Comparison of ENCODE assay signal across 8 cellular contexts in the genomic region with DNA sequence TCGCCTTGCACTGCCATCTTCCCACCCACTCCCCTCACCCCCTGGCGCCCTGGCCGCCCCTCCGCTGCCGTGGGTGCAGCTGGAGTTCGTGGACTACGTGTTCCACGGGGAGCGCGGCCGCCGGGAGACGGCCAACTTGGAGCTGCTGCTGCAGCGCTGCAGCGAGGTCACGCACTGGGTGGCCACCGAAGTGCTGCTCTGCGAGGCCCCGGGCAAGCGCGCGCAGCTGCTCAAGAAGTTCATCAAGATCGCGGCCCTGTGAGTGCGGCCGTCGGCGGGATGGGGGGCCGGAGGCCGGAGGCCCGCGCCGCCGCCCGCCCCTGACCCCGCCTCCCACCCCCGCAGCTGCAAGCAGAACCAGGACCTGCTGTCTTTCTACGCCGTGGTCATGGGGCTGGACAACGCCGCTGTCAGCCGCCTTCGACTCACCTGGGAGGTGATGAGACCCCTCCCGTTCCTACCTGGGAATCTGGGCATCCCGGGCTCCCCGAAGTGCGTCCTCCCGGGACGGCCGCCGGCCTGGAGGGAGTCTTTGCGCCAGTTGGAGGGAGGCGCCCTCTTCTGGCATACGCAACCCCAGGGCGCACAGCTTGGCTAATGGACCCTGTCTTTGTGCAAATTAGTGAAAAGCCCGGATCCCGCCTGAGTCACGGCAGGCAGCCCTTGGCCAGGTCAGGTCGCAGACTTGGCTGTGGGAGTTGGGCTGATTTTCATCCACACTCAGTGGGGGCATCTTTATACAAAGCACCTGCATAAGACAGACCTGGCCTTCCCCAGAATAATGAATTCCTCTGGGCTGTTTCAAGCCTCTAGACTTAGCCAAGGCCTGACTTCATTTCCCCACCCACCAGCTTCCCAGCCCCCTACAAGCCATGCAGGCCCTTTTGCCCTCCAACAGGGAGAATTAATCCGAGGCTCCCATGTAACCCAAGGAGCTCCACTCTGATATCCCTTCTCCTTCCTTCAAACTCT. TPM values are rescaled to one million over a fixed set of nuclear protein-coding genes. Genes with fewer than 3 reads are reported as not detected.
A peak's percentile ranks its signal among the peaks of the same experiment; 100 is the strongest.
DNase-seq lines count a peak whose midpoint lies in the region; ATAC-seq and TF ChIP-seq lines count a peak whose summit lies in the region.

No MANE protein-coding gene starts in this region.

- in situ Hi-C loops in GM18951 (cut with MboI; ENCODE audit: low sequenced_read_pairs, unreplicated experiment): no loop called here

- intact Hi-C loops in left cardiac atrium (cut with DNase I): loop anchor here (5.0 to 10.0 kb wide), 2 partner anchors 177 to 179 kb away; partner anchors contain the start of gene CSF3 (in 1 of the 2)
- intact Hi-C loops in posterior vena cava (cut with DNase I): no loop called here

- 0 to 2% methylated on average over 39 to 40 of the region's 60 CpGs for WGBS in upper lobe of left lung, 2 donors

- H3K9ac ChIP-seq in HUES48 (ENCODE audit: low read depth, low read length) (peak overlapping the region; percentile 54; the same call in 1 of the 2 replicates), adipocyte (ENCODE audit: low read length) (peak overlapping the region; percentile 15)

- peaks cover 4% of the 10 kb centered on the region; the same call in 1 of the 2 replicates for H3K27me3 ChIP-seq in HUES48 (ENCODE audit: control insufficient read depth, insufficient read depth, low read length)
- no peaks in the 10 kb centered on the region for H3K27me3 ChIP-seq in adipocyte (replicated peaks; ENCODE audit: control insufficient read depth, insufficient read depth, low read length)
- H3K27me3 ChIP-seq in upper lobe of left lung: no peaks in the 10 kb centered on the region

- peaks cover 16% of the 10 kb centered on the region for H3K4me1 ChIP-seq in HUES48 (ENCODE audit: control insufficient read depth, insufficient read depth, low read length)
- H3K4me1 ChIP-seq in adipocyte (ENCODE audit: control insufficient read depth, insufficient read depth, low read length): peaks cover 6% of the 10 kb centered on the region
- H3K4me1 ChIP-seq in upper lobe of left lung: peaks cover 10 to 12% (median 12%) of the 10 kb centered on the region in 4 donors

- ATAC-seq in left cardiac atrium (peak; percentile 89 to 90), upper lobe of left lung (ENCODE audit: low FRiP score in 2 of 2) (peak; percentile 79 to 85)

- H3K9me3 ChIP-seq in HUES48 (ENCODE audit: control insufficient read depth, insufficient read depth, low read length): no peaks in the 10 kb centered on the region
- no peaks in the 10 kb centered on the region for H3K9me3 ChIP-seq in adipocyte (ENCODE audit: control insufficient read depth, low read length)
- no peaks in the 10 kb centered on the region for H3K9me3 ChIP-seq in upper lobe of left lung

- H3K4me3 ChIP-seq in AG09309 (ENCODE audit: control insufficient read depth, low read depth, low read length) (peak overlapping the region; percentile 54), HUES48 (ENCODE audit: low read depth, low read length) (peak overlapping the region; percentile 67), adipocyte (ENCODE audit: low read length) (peak overlapping the region; percentile 71), upper lobe of left lung (peak overlapping the region; percentile 40 to 68 (median 57))

- H3K36me3 ChIP-seq in HUES48 (ENCODE audit: control insufficient read depth, insufficient read depth, low read length) (peaks cover 16% of the 10 kb centered on the region), adipocyte (ENCODE audit: control insufficient read depth, insufficient read depth, low read length, severe bottlenecking) (peaks cover 3% of the 10 kb centered on the region), upper lobe of left lung (no peaks in the 10 kb centered on the region)

- TF ChIP-seq POLR2A in GM18951 (IDR thresholded peaks at IDR 0.05; ENCODE audit: extremely low read depth, insufficient read depth, insufficient read length): peak; percentile 9
- TF ChIP-seq POLR2A in upper lobe of left lung (IDR thresholded peaks at IDR 0.05): no peak

- no peak for DNase-seq in AG09309 (ENCODE audit: low read depth)
- peak; percentile 44 for DNase-seq in SKM-1 treated with dmso at 0.1 percent for 144 hours (lab: John Stamatoyannopoulos, UW; ENCODE audit: unreplicated experiment)
- peak; percentile 91 for DNase-seq in adipocyte (ENCODE audit: low read depth)
- DNase-seq in left cardiac atrium: peak; percentile 80
- DNase-seq in posterior vena cava (ENCODE audit: low spot score): peak; percentile 91
- peak; percentile 84 to 90 for DNase-seq in upper lobe of left lung

- TF ChIP-seq CTCF in AG09309 (IDR thresholded peaks at IDR 0.05; ENCODE audit: control insufficient read depth, insufficient read depth, low read depth, low read length, missing control alignments) (peak; percentile 87), upper lobe of left lung (IDR thresholded peaks at IDR 0.05) (peak; percentile 43 to 73 (median 62))

- TF ChIP-seq EP300 in upper lobe of left lung (IDR thresholded peaks at IDR 0.05): no peak

- H3K27ac ChIP-seq in HUES48 (ENCODE audit: low read depth, low read length) (peak overlapping the region; percentile 69), upper lobe of left lung (peak overlapping the region in 3 of 4 donors; percentile 1 to 60 (median 35))

RNA-seq across cellular contexts. Expression of gene RAPGEFL1, which starts 14.3 kb away (rescaled TPM):
- total RNA-seq in left cardiac atrium (1 to 10 TPM; 2.8 to 4.6 TPM), posterior vena cava (1 to 10 TPM; 4.5 to 5.2 TPM), upper lobe of left lung (10 to 100 TPM in 4 of 6 donors, 1 to 10 TPM in 2; 7.6 to 44.0 (median 13.5) TPM)

RNA-seq across cellular contexts. Expression of gene WIPF2, which starts 27.6 kb away (rescaled TPM):
- total RNA-seq in left cardiac atrium: 10 to 100 TPM; 13.9 to 14.4 TPM
- total RNA-seq in posterior vena cava: 10 to 100 TPM; 24.8 to 28.9 TPM
- 10 to 100 TPM; 19.9 to 39.8 (median 26.2) TPM for total RNA-seq in upper lobe of left lung

RNA-seq across cellular contexts. Expression of gene CASC3, which starts 51.2 kb away (rescaled TPM):
- total RNA-seq in left cardiac atrium: 10 to 100 TPM; 49.6 to 53.1 TPM
- 100 to 1,000 TPM in 1 of 2 donors, 10 to 100 TPM in 1; 99.2 to 103 TPM for total RNA-seq in posterior vena cava
- total RNA-seq in upper lobe of left lung: 100 to 1,000 TPM in 2 of 6 donors, 10 to 100 TPM in 4; 52.2 to 141 (median 75.0) TPM

Comparison
In these comparisons a context has a peak if more than half of its experiments do, and no peak if none do; other contexts are left out.
1. intact Hi-C loops: an anchor here in left cardiac atrium (5.0 to 10.0 kb wide); none called in posterior vena cava.